12 cellular contexts compared by ENCODE assay signal in the genomic region with DNA sequence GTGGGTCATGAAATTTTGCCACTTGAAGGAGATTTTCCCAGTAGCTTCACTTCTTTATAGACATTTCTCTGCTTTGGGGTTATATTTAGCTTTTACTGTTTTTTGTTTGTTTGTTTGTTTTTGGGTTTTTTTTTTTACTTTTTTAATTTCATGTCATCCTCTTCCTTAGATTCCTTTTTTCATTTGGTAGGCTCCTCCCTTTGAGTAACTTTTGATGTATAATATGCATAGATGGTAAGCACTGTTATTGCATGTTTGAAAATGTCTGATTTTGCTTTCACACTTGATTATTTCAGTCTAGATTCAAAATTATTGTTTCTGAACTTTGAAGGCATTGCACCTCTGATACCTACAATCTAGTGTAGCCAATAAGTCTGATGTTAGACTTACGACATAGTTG.
"Had no signal": no experiment of that assay in that cellular context is flagged by ENCODE, and none has a peak within 500 bp of the region (broad histone marks: within the 10 kb centered on the region; RNA-seq: fewer than 3 reads in every experiment).

No MANE protein-coding gene starts in this region.

- ATAC-seq: pancreas had no signal

- H3K4me3 Mint-ChIP-seq: activated naive CD4-positive, alpha-beta T cell treated with anti-CD3 and anti-CD28 coated beads for 36 hours; endodermal cell had no signal

- H3K36me3 ChIP-seq: cardiac muscle cell, pancreas, thoracic aorta had no signal

- H3K27ac ChIP-seq: cardiac muscle cell, dorsolateral prefrontal cortex, pancreas, thoracic aorta had no signal

- DNase-seq: activated CD4-positive, alpha-beta T cell treated with anti-CD3 and anti-CD28 coated beads, Interleukin-2, amount 50 U/mL, for 1 hour; activated naive CD4-positive, alpha-beta T cell treated with anti-CD3 and anti-CD28 coated beads for 36 hours; dorsolateral prefrontal cortex; endodermal cell; head of caudate nucleus; pancreas; stimulated activated CD4-positive, alpha-beta T cell treated with anti-CD3 and anti-CD28 coated beads, Interleukin-4, amount 100 ng/mL, for 4 hours; stimulated activated CD8-positive, alpha-beta memory T cell treated with anti-CD3 and anti-CD28 coated beads, Interleukin-4, amount 100 ng/mL, for 48 hours; T-helper 2 cell had no signal

- H3K27ac Mint-ChIP-seq: activated naive CD4-positive, alpha-beta T cell treated with anti-CD3 and anti-CD28 coated beads for 36 hours; activated T-helper 2 cell treated with anti-CD3 and anti-CD28 coated beads, Interferon-gamma antibody, Interleukin-2, Interleukin-4, amounts not matched to agents 10 μg/mL and 5 μg/mL and 100 μg/mL, durations not matched to agents 14 hours and 24 hours and 36 hours; endodermal cell had no signal

- H3K9me3 ChIP-seq: pancreas, thoracic aorta had no signal

- H3K27me3 ChIP-seq: cardiac muscle cell, dorsolateral prefrontal cortex, pancreas had no signal

- H3K9me3 Mint-ChIP-seq: activated naive CD4-positive, alpha-beta T cell treated with anti-CD3 and anti-CD28 coated beads for 36 hours; activated T-helper 2 cell treated with anti-CD3 and anti-CD28 coated beads, Interferon-gamma antibody, Interleukin-2, Interleukin-4, amounts not matched to agents 10 μg/mL and 5 μg/mL and 100 μg/mL, durations not matched to agents 14 hours and 24 hours and 36 hours; endodermal cell had no signal

- H3K4me3 ChIP-seq: cardiac muscle cell, dorsolateral prefrontal cortex, pancreas, thoracic aorta had no signal
